ENCODE assay signal across 12 cellular contexts in the genomic region with DNA sequence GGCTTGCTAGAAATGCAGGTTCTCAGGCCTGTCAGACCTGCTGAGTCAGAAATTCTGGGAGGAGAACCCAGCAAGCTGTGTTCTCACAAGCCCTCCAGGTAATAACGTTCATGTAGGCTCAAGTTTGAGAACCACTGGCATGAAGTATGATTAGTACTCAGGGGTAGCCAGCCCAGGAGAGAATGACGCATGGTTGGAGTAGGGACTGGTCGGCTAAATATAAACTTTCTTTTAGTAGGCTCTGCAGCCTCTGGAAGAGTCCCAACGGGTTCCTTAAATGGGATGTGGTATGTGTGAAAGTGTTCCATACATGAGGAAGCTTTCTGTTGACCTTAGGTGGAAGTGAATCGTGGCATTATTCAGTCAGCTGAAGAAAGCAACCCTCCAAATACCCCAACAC.
DNase-seq lines count a peak whose midpoint lies in the region; ATAC-seq and TF ChIP-seq lines count a peak whose summit lies in the region.
"Had no signal": no experiment of that assay in that cellular context is flagged by ENCODE, and none has a peak within 500 bp of the region (broad histone marks: within the 10 kb centered on the region; RNA-seq: fewer than 3 reads in every experiment).

No MANE protein-coding gene starts in this region.

- ATAC-seq in heart right ventricle (peak; percentile 76 to 98 (median 94)), HG02870 (IDR thresholded peaks at IDR 0.05; ENCODE audit: unreplicated experiment) (no peak), HG02970 (IDR thresholded peaks at IDR 0.05; ENCODE audit: low FRiP score, unreplicated experiment) (no peak)

- H3K4me3 ChIP-seq in adipocyte (ENCODE audit: low read length) (no peak overlapping the region), heart right ventricle (no peak overlapping the region), skeletal muscle cell (ENCODE audit: low read depth, low read length) (no peak overlapping the region)
- H3K4me3 ChIP-seq: lung, right lobe of liver had no signal

- peak overlapping the region in 6 of 10 donors; percentile 42 to 75 (median 55) for H3K27ac ChIP-seq in heart right ventricle
- H3K27ac ChIP-seq: right lobe of liver had no signal

- H3K27me3 ChIP-seq in adipocyte (replicated peaks; ENCODE audit: control insufficient read depth, insufficient read depth, low read length) (no peaks in the 10 kb centered on the region), heart right ventricle (no peaks in the 10 kb centered on the region)
- H3K27me3 ChIP-seq: right lobe of liver had no signal

- no peak for TF ChIP-seq CTCF in heart right ventricle (IDR thresholded peaks at IDR 0.05)

- H3K9ac ChIP-seq in adipocyte (ENCODE audit: low read length) = no peak overlapping the region

- H3K4me1 ChIP-seq in adipocyte (ENCODE audit: control insufficient read depth, insufficient read depth, low read length) = no peaks in the 10 kb centered on the region
- H3K4me1 ChIP-seq in heart right ventricle = peaks cover 0 to 64% (median 18%) of the 10 kb centered on the region in 9 donors
- H3K4me1 ChIP-seq: right lobe of liver had no signal

- WGBS in heart right ventricle, 2 donors = 27 to 41% methylated on average over 5 of the region's 5 CpGs

- no peaks in the 10 kb centered on the region for H3K36me3 ChIP-seq in adipocyte (ENCODE audit: control insufficient read depth, insufficient read depth, low read length, severe bottlenecking)
- H3K36me3 ChIP-seq in heart right ventricle = no peaks in the 10 kb centered on the region
- H3K36me3 ChIP-seq: right lobe of liver had no signal

- intact Hi-C loops in heart right ventricle (cut with DNase I) = no loop called here

- DNase-seq in EL (peak; percentile 54), adipocyte (ENCODE audit: low read depth) (peak; percentile 51), heart right ventricle (peak in 1 of 2 donors; percentile 73), skeletal muscle cell (ENCODE audit: low read depth) (peak; percentile 17), NCI-H82 treated with DMSO at 0.1 percent for 48 hours (lab: John Stamatoyannopoulos, UW; ENCODE audit: unreplicated experiment) (no peak), NCI-H1048 (lab: John Stamatoyannopoulos, UW) (no peak)
- DNase-seq: Kasumi-1, T-cell had no signal

- H3K9me3 ChIP-seq in adipocyte (ENCODE audit: control insufficient read depth, low read length) (no peaks in the 10 kb centered on the region), heart right ventricle (no peaks in the 10 kb centered on the region)
- H3K9me3 ChIP-seq: right lobe of liver had no signal

Comparison
In these comparisons a context has a peak if more than half of its experiments do, and no peak if none do; other contexts are left out.
1. DNase-seq: peak in EL (single experiment), adipocyte (single experiment) and skeletal muscle cell (single experiment); none in NCI-H82 treated with DMSO at 0.1 percent for 48 hours (single experiment) and NCI-H1048 (single experiment).
2. ATAC-seq: peak in heart right ventricle (8 of 8); none in HG02870 (single experiment) and HG02970 (single experiment).